In genomic region chr18:24359787-24360186, GRCh38 we compare ENCODE assay signal across 8 cellular contexts. TPM values are rescaled to one million over a fixed set of nuclear protein-coding genes. Genes with fewer than 3 reads are reported as not detected.
DNase-seq lines count a peak whose midpoint lies in the region; ATAC-seq and TF ChIP-seq lines count a peak whose summit lies in the region.
"Not testable (repeated sequence)": the region's sequence is repeated elsewhere in the genome, so short reads cannot be mapped to it uniquely, and the experiment has no call there.

No MANE protein-coding gene starts in this region.

- intact Hi-C loops in dorsolateral prefrontal cortex (cut with DNase I): loop anchor here (1.0 to 5.0 kb wide), 7 partner anchors 37 to 368 kb away; partner anchors contain the start of gene OSBPL1A (in 2 of the 2)

- peak overlapping the region in 32 of 59 donors; percentile 4 to 47 (median 28) for H3K4me3 ChIP-seq in dorsolateral prefrontal cortex

- DNase-seq in COLO829 (ENCODE audit: low spot score) (peak; percentile 44), HK-2 (ENCODE audit: unreplicated experiment) (peak; percentile 4), NCI-H446 (lab: John Stamatoyannopoulos, UW) (peak; percentile 2 to 66), dorsolateral prefrontal cortex (peak in 1 of 10 donors; percentile 6), left kidney (ENCODE audit: low read depth, low spot score) (peak; percentile 85)
- peak; percentile 9 for DNase-seq in stimulated activated CD4-positive, alpha-beta T cell treated with anti-CD3 and anti-CD28 coated beads, Interleukin-1b, Interleukin-23, amount 100 ng/mL, for 48 hours

- peak; percentile 71 for TF ChIP-seq CTCF in VCaP (conservative IDR thresholded peaks at IDR 0.05)
- peak; percentile 65 to 96 (median 83) for TF ChIP-seq CTCF in dorsolateral prefrontal cortex (IDR thresholded peaks at IDR 0.05 in 54 of 56, conservative IDR thresholded peaks at IDR 0.05 in 2 of 56; ENCODE audit: low read depth in 1 of 56, partially characterized antibody in 56 of 56)

- not testable (repeated sequence) for H3K27me3 ChIP-seq in dorsolateral prefrontal cortex

- peak; percentile 74 for ATAC-seq in GM18909 (IDR thresholded peaks at IDR 0.05; ENCODE audit: poor library complexity, unreplicated experiment)

- H3K27ac ChIP-seq in VCaP: not testable (repeated sequence)
- H3K27ac ChIP-seq in dorsolateral prefrontal cortex: peak overlapping the region in 21 of 59 donors; percentile 23 to 77 (median 47)

RNA-seq across cellular contexts. Expression of gene OSBPL1A, which starts 37.8 kb away (rescaled TPM):
- total RNA-seq in dorsolateral prefrontal cortex: 100 to 1,000 TPM; 142 to 238 (median 196) TPM
